Comparison of ENCODE assay signal across 13 cellular contexts in the genomic region with DNA sequence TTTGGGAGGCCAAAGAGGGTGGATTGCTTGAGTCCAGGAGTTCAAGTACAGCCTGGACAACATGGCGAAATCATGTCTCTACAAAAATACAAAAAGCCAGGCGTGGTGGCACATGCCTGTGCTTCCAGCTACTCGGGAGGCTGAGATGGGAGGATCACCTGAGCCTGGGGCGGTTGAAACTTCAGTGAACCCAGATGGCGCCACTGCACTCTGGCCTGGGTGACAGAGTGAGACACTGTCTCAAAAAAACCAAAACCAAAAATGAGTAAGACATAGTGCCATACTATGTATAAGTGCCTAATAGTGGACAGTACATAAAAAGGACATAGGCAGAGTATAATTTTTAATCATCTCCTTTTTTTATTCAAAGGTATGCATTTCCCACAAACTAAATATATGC. TPM values are rescaled to one million over a fixed set of nuclear protein-coding genes. Genes with fewer than 3 reads are reported as not detected.
DNase-seq lines count a peak whose midpoint lies in the region; ATAC-seq and TF ChIP-seq lines count a peak whose summit lies in the region.
"Had no signal": no experiment of that assay in that cellular context is flagged by ENCODE, and none has a peak within 500 bp of the region (broad histone marks: within the 10 kb centered on the region; RNA-seq: fewer than 3 reads in every experiment).

No MANE protein-coding gene starts in this region.

- ATAC-seq in WTC11: no peak
- ATAC-seq: A549 had no signal

- H3K27ac Mint-ChIP-seq in WTC11: 0 out of 2 replicates have a peak overlapping the region, but pooled peaks have one; percentile 18
- H3K27ac Mint-ChIP-seq in nephron progenitor cell: no peak overlapping the region
- H3K27ac Mint-ChIP-seq: dendritic cell treated with granulocyte-macrophage colony-stimulating factor and Interleukin-4, amounts not matched to agents 40 ng/mL and 50 ng/mL, for 4 days had no signal

- H3K36me3 Mint-ChIP-seq in WTC11 (peaks cover 20% of the 10 kb centered on the region), nephron progenitor cell (ENCODE audit: low read depth) (peaks cover 31% of the 10 kb centered on the region)

- CTCF ChIA-PET in WTC11 (lab: Charles Lee): interaction anchor here (0.6 to 1.1 kb wide), 2 partner anchors 25 to 83 kb away, joined by 3 to 4 read pairs; no protein-coding TSS in a partner anchor

- DNase-seq in activated T-cell treated with anti-CD3 and anti-CD28 coated beads for 4 hours (peak; percentile 7), WTC11 (ENCODE audit: low spot score) (no peak), islet precursor cell (peak; percentile 48), GM10266 (ENCODE audit: extremely low spot score) (no peak), nephron progenitor cell (no peak)
- no peak for DNase-seq in activated T-cell treated with anti-CD3 and anti-CD28 coated beads, Interleukin-2, amount 50 U/mL, for 48 hours
- DNase-seq: aorta, Calu3, NCI-H1092, NCI-H226, upper lobe of left lung had no signal

- H3K9me3 Mint-ChIP-seq in WTC11: 0 out of 2 replicates have a peak, but pooled peaks cover 8% of the 10 kb centered on the region
- no peaks in the 10 kb centered on the region for H3K9me3 Mint-ChIP-seq in nephron progenitor cell
- H3K9me3 Mint-ChIP-seq: dendritic cell treated with granulocyte-macrophage colony-stimulating factor and Interleukin-4, amounts not matched to agents 40 ng/mL and 50 ng/mL, for 4 days had no signal

- no peak for TF ChIP-seq CTCF in WTC11 (IDR thresholded peaks at IDR 0.05)
- TF ChIP-seq CTCF in GM10266 (IDR thresholded peaks at IDR 0.05; ENCODE audit: control insufficient read depth, insufficient read depth, low read depth, missing control alignments): no peak
- no peak for TF ChIP-seq CTCF in nephron progenitor cell (IDR thresholded peaks at IDR 0.05)

- POLR2A ChIA-PET in WTC11 (lab: Charles Lee): no interaction called here

- 0 out of 2 replicates have a peak, but pooled peaks cover 4% of the 10 kb centered on the region for H3K4me1 Mint-ChIP-seq in WTC11
- H3K4me1 Mint-ChIP-seq in nephron progenitor cell: peaks cover 3% of the 10 kb centered on the region

- no peaks in the 10 kb centered on the region for H3K27me3 Mint-ChIP-seq in WTC11 (ENCODE audit: low read depth)
- no peaks in the 10 kb centered on the region for H3K27me3 Mint-ChIP-seq in nephron progenitor cell (ENCODE audit: low read depth, poor library complexity)
- H3K27me3 Mint-ChIP-seq: dendritic cell treated with granulocyte-macrophage colony-stimulating factor and Interleukin-4, amounts not matched to agents 40 ng/mL and 50 ng/mL, for 4 days had no signal

- no peak overlapping the region for H3K4me3 Mint-ChIP-seq in WTC11
- H3K4me3 Mint-ChIP-seq in nephron progenitor cell: no peak overlapping the region
- H3K4me3 Mint-ChIP-seq: dendritic cell treated with granulocyte-macrophage colony-stimulating factor and Interleukin-4, amounts not matched to agents 40 ng/mL and 50 ng/mL, for 4 days had no signal

TF ChIP-seq in WTC11, 78 proteins besides CTCF, POLR2A, EP300 and RAD21:
- TF ChIP-seq MYBL2 (CRISPR knock-in tag; IDR thresholded peaks at IDR 0.05) (no peak), ELF4 (CRISPR knock-in tag; IDR thresholded peaks at IDR 0.05; ENCODE audit: low read depth) (no peak), SMAD3 (CRISPR knock-in tag; IDR thresholded peaks at IDR 0.05; ENCODE audit: borderline replicate concordance) (no peak), SMAD4 (CRISPR knock-in tag; IDR thresholded peaks at IDR 0.05) (no peak), GTF2I (CRISPR knock-in tag; conservative IDR thresholded peaks at IDR 0.05) (no peak), KAT7 (CRISPR knock-in tag; IDR thresholded peaks at IDR 0.05; ENCODE audit: borderline replicate concordance) (no peak), ESRRA (CRISPR knock-in tag; IDR thresholded peaks at IDR 0.05; ENCODE audit: borderline replicate concordance) (no peak), ATF2 (CRISPR knock-in tag; IDR thresholded peaks at IDR 0.05; ENCODE audit: borderline replicate concordance, low read depth) (no peak), CREB1 (CRISPR knock-in tag; IDR thresholded peaks at IDR 0.05) (no peak)
- TF ChIP-seq, protein P1, sequence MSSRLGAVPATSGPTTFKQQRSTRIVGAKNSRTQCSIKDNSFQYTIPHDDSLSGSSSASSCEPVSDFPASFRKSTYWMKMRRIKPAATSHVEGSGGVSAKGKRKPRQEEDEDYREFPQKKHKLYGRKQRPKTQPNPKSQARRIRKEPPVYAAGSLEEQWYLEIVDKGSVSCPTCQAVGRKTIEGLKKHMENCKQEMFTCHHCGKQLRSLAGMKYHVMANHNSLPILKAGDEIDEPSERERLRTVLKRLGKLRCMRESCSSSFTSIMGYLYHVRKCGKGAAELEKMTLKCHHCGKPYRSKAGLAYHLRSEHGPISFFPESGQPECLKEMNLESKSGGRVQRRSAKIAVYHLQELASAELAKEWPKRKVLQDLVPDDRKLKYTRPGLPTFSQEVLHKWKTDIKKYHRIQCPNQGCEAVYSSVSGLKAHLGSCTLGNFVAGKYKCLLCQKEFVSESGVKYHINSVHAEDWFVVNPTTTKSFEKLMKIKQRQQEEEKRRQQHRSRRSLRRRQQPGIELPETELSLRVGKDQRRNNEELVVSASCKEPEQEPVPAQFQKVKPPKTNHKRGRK (CRISPR knock-in tag; IDR thresholded peaks at IDR 0.05; ENCODE audit: borderline replicate concordance): no peak
- TF ChIP-seq, protein P2, sequence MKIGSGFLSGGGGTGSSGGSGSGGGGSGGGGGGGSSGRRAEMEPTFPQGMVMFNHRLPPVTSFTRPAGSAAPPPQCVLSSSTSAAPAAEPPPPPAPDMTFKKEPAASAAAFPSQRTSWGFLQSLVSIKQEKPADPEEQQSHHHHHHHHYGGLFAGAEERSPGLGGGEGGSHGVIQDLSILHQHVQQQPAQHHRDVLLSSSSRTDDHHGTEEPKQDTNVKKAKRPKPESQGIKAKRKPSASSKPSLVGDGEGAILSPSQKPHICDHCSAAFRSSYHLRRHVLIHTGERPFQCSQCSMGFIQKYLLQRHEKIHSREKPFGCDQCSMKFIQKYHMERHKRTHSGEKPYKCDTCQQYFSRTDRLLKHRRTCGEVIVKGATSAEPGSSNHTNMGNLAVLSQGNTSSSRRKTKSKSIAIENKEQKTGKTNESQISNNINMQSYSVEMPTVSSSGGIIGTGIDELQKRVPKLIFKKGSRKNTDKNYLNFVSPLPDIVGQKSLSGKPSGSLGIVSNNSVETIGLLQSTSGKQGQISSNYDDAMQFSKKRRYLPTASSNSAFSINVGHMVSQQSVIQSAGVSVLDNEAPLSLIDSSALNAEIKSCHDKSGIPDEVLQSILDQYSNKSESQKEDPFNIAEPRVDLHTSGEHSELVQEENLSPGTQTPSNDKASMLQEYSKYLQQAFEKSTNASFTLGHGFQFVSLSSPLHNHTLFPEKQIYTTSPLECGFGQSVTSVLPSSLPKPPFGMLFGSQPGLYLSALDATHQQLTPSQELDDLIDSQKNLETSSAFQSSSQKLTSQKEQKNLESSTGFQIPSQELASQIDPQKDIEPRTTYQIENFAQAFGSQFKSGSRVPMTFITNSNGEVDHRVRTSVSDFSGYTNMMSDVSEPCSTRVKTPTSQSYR (CRISPR knock-in tag; IDR thresholded peaks at IDR 0.05): no peak
- TF ChIP-seq, protein P3, sequence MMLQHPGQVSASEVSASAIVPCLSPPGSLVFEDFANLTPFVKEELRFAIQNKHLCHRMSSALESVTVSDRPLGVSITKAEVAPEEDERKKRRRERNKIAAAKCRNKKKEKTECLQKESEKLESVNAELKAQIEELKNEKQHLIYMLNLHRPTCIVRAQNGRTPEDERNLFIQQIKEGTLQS (CRISPR knock-in tag; conservative IDR thresholded peaks at IDR 0.05): no peak
- TF ChIP-seq, protein P4, sequence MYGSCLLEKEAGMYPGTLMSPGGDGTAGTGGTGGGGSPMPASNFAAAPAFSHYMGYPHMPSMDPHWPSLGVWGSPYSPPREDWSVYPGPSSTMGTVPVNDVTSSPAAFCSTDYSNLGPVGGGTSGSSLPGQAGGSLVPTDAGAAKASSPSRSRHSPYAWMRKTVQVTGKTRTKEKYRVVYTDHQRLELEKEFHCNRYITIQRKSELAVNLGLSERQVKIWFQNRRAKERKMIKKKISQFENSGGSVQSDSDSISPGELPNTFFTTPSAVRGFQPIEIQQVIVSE (CRISPR knock-in tag; IDR thresholded peaks at IDR 0.05; ENCODE audit: borderline replicate concordance): no peak
- TF ChIP-seq, protein P5, sequence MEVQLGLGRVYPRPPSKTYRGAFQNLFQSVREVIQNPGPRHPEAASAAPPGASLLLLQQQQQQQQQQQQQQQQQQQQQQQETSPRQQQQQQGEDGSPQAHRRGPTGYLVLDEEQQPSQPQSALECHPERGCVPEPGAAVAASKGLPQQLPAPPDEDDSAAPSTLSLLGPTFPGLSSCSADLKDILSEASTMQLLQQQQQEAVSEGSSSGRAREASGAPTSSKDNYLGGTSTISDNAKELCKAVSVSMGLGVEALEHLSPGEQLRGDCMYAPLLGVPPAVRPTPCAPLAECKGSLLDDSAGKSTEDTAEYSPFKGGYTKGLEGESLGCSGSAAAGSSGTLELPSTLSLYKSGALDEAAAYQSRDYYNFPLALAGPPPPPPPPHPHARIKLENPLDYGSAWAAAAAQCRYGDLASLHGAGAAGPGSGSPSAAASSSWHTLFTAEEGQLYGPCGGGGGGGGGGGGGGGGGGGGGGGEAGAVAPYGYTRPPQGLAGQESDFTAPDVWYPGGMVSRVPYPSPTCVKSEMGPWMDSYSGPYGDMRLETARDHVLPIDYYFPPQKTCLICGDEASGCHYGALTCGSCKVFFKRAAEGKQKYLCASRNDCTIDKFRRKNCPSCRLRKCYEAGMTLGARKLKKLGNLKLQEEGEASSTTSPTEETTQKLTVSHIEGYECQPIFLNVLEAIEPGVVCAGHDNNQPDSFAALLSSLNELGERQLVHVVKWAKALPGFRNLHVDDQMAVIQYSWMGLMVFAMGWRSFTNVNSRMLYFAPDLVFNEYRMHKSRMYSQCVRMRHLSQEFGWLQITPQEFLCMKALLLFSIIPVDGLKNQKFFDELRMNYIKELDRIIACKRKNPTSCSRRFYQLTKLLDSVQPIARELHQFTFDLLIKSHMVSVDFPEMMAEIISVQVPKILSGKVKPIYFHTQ (CRISPR knock-in tag; IDR thresholded peaks at IDR 0.05): no peak

RNA-seq across cellular contexts. Expression of gene CTC1, which starts 4.0 kb away (rescaled TPM):
- 36.1 to 42.5 TPM (median 40.4 TPM) in 3 replicates for total RNA-seq in WTC11 (2021)

RNA-seq across cellular contexts. Expression of gene PFAS, which starts 5.3 kb away (rescaled TPM):
- total RNA-seq in WTC11 (2021): 229 to 246 TPM (median 229 TPM) in 3 replicates

RNA-seq across cellular contexts. Expression of gene AURKB, which starts 33.5 kb away (rescaled TPM):
- 180 to 215 TPM (median 183 TPM) in 3 replicates for total RNA-seq in WTC11 (2021)

RNA-seq across cellular contexts. Expression of gene RANGRF, which starts 44.6 kb away (rescaled TPM):
- total RNA-seq in WTC11 (2021): 32.7 to 36.8 TPM (median 34.6 TPM) in 3 replicates

RNA-seq across cellular contexts. Expression of gene SLC25A35, which starts 51.4 kb away (rescaled TPM):
- total RNA-seq in WTC11 (2021): 4.5 to 7.6 TPM (median 5.4 TPM) in 3 replicates

Comparison
In these comparisons a context has a peak if more than half of its experiments do, and no peak if none do; other contexts are left out.
1. DNase-seq: peak in activated T-cell treated with anti-CD3 and anti-CD28 coated beads for 4 hours (single experiment) and islet precursor cell (single experiment); none in activated T-cell treated with anti-CD3 and anti-CD28 coated beads, Interleukin-2, amount 50 U/mL, for 48 hours (0 of 2), WTC11 (single experiment), GM10266 (single experiment) and nephron progenitor cell (single experiment).